Comparison of ENCODE assay signal across 8 cellular contexts in the genomic region with DNA sequence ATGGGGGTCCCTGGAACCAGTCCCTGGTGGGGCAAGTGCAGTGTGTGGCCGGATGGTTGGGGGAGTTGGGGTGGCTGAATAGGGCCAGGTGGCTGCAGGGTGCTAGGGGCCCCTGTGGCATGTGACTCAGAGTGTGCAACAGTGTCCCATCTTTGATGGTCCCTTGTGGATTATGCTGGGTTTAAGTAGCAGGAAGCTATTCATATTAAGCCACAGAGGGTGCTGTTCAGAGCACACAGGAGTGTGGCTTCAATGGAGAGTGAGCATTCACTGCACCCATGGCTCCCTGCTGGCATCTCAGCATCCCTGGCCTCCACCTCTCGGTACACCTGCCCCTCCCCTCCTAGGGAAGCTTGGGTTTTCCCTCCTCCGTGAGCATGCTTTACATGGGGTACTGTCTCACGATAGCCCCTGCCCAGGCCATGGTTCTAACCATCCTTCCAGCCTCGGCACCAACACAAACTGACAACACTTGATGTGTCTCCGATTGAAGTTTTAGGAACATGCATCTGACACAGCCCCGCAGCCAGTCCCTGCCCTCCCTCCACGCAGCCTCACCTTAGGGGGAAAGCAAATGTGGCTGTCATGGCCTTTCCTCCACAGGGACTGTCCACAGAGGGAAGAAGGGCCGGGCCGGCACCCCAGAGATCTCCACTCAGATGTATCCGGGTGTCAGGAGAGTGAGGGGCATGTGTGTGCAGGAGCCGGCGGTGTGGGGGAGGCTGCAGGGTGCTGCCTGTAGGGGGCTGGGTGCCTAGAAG. TPM values are rescaled to one million over a fixed set of nuclear protein-coding genes. Genes with fewer than 3 reads are reported as not detected.
DNase-seq lines count a peak whose midpoint lies in the region; ATAC-seq and TF ChIP-seq lines count a peak whose summit lies in the region.

No MANE protein-coding gene starts in this region.

- H3K4me3 Mint-ChIP-seq in immature natural killer cell: peak overlapping the region; percentile 77 to 84 (median 80)

- peak; percentile 70 for ATAC-seq in GM19395 (IDR thresholded peaks at IDR 0.05; ENCODE audit: unreplicated experiment)
- peak; percentile 65 for ATAC-seq in HG03342 (IDR thresholded peaks at IDR 0.05; ENCODE audit: unreplicated experiment)

- TF ChIP-seq EP300 in transverse colon (IDR thresholded peaks at IDR 0.05; ENCODE audit: low read depth): no peak

- in situ Hi-C loops in transverse colon (cut with MboI; ENCODE audit: low pct_ligation_motif_present in 1 of 4, low pct_unique_long_range_greater_than_20kb in 1 of 4, low sequenced_read_pairs in 3 of 4): no loop called here

- peaks cover 0 to 5% (median 0%) of the 10 kb centered on the region in 6 donors for H3K9me3 Mint-ChIP-seq in immature natural killer cell

- peak; percentile 81 for DNase-seq in SW480 (ENCODE audit: low spot score)
- no peak for DNase-seq in immature natural killer cell
- no peak for DNase-seq in coronary artery (ENCODE audit: low spot score)
- DNase-seq in putamen (ENCODE audit: low spot score): no peak
- DNase-seq in transverse colon: no peak

- H3K9me3 ChIP-seq in transverse colon: no peaks in the 10 kb centered on the region

- H3K27me3 Mint-ChIP-seq in immature natural killer cell (ENCODE audit: low read depth in 3 of 3): peaks cover 8 to 23% (median 20%) of the 10 kb centered on the region in 3 donors

- peak overlapping the region; percentile 26 to 97 (median 86) for H3K27ac Mint-ChIP-seq in immature natural killer cell

- H3K4me1 Mint-ChIP-seq in immature natural killer cell: peaks cover 61 to 63% of the 10 kb centered on the region in 2 donors

- H3K27ac ChIP-seq in coronary artery: no peak overlapping the region
- H3K27ac ChIP-seq in transverse colon: peak overlapping the region in 2 of 4 donors; percentile 8 to 19

- peaks cover 0 to 11% (median 2%) of the 10 kb centered on the region in 4 donors for H3K36me3 ChIP-seq in transverse colon

- WGBS in transverse colon (ENCODE audit: low coverage in 1 of 2), 2 donors: 46% methylated on average over 13 of the region's 13 CpGs; no CpG with 5 or more reads in 1 of the 2 donors

- no peak for TF ChIP-seq POLR2A in transverse colon (IDR thresholded peaks at IDR 0.05)

- H3K27me3 ChIP-seq in transverse colon: no peaks in the 10 kb centered on the region

- TF ChIP-seq CTCF in coronary artery (IDR thresholded peaks at IDR 0.05) (no peak), transverse colon (IDR thresholded peaks at IDR 0.05) (no peak)

- intact Hi-C loops in transverse colon (cut with DNase I; ENCODE audit: low total_unique reads): no loop called here

- peaks cover 13 to 39% (median 14%) of the 10 kb centered on the region in 4 donors for H3K4me1 ChIP-seq in transverse colon

- H3K4me3 ChIP-seq in GM08714 (ENCODE audit: low read length): peak overlapping the region; percentile 1; the same call in 1 of the 2 replicates
- no peak overlapping the region for H3K4me3 ChIP-seq in coronary artery
- no peak overlapping the region for H3K4me3 ChIP-seq in transverse colon

- H3K36me3 Mint-ChIP-seq in immature natural killer cell: peaks cover 0 to 20% (median 11%) of the 10 kb centered on the region in 3 donors

RNA-seq across cellular contexts. Expression of a gene that starts 30.4 kb away (rescaled TPM):
- polyA plus RNA-seq in immature natural killer cell: 10 to 100 TPM in 2 of 3 donors, 1 to 10 TPM in 1; 9.6 to 15.1 (median 13.1) TPM
- 100 to 1,000 TPM in 1 of 4 donors, 10 to 100 TPM in 3; 37.2 to 149 (median 51.6) TPM for total RNA-seq in transverse colon
